15 cellular contexts compared by ENCODE assay signal in the genomic region with DNA sequence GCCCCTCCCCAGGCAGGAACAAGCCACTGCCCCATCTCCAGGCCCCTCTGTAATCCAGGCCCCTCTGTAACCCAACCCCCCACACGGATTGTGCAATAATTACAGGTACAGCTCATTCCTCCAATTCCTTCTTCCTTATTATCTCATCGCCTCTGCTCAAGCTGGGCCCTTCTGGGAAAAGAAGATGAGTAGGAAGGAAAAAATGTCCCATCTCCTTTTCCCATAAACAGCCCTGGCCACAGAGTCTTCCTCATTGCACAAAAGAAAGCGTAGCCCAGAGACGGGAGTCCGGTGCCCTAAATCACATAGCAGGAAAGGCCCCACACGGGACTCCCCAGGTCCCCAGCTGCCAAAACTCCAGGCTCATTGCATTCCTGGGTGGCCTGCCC. TPM values are rescaled to one million over a fixed set of nuclear protein-coding genes. Genes with fewer than 3 reads are reported as not detected.
A peak's percentile ranks its signal among the peaks of the same experiment; 100 is the strongest.
DNase-seq lines count a peak whose midpoint lies in the region; ATAC-seq, FAIRE-seq and TF ChIP-seq lines count a peak whose summit lies in the region.
"Had no signal": no experiment of that assay in that cellular context is flagged by ENCODE, and none has a peak within 500 bp of the region (broad histone marks: within the 10 kb centered on the region; RNA-seq: fewer than 3 reads in every experiment).

No MANE protein-coding gene starts in this region.

- no peaks in the 10 kb centered on the region for H4K20me1 ChIP-seq in fibroblast of lung (ENCODE audit: control insufficient read depth, extremely low read depth, insufficient read depth, low read length)

- WGBS in pancreas, 2 donors = 56 to 62% methylated on average over 6 of the region's 6 CpGs

- DNase-seq in ELR (ENCODE audit: low read depth) (peak; percentile 89), SJCRH30 (peak in 1 of 2 experiments; percentile 39), fibroblast of lung (ENCODE audit: low read depth in 2 of 2) (peak; percentile 55 to 79), pancreas (peak in 1 of 6 donors; percentile 26), NAMALWA (ENCODE audit: low spot score) (no peak), NCI-H2196 treated with DMSO at 0.1 percent for 48 hours (lab: John Stamatoyannopoulos, UW; ENCODE audit: unreplicated experiment) (no peak)
- DNase-seq in activated CD4-positive, alpha-beta T cell treated with anti-CD3 and anti-CD28 coated beads for 1 hour = no peak
- DNase-seq: activated naive CD8-positive, alpha-beta T cell treated with anti-CD3 and anti-CD28 coated beads for 36 hours; DMS153; erythroblast; NCI-H1048; stimulated activated CD4-positive, alpha-beta T cell treated with anti-CD3 and anti-CD28 coated beads, Interleukin-4, amount 100 ng/mL, for 24 hours; upper lobe of left lung had no signal

- H3K4me3 ChIP-seq in SJCRH30 = no peak overlapping the region
- H3K4me3 ChIP-seq in fibroblast of lung (replicated peaks in 1 of 4; ENCODE audit: control extremely low read depth in 1 of 4, insufficient read depth in 1 of 4, low read depth in 3 of 4, low read length in 4 of 4) = no peak overlapping the region
- H3K4me3 ChIP-seq in pancreas = no peak overlapping the region
- H3K4me3 ChIP-seq: upper lobe of left lung had no signal

- H3K9ac ChIP-seq in fibroblast of lung (ENCODE audit: insufficient read depth, low read length) = no peak overlapping the region

- H3K36me3 ChIP-seq in SJCRH30 (no peaks in the 10 kb centered on the region), fibroblast of lung (ENCODE audit: control insufficient read depth, insufficient read depth, low read length) (no peaks in the 10 kb centered on the region), pancreas (no peaks in the 10 kb centered on the region)
- H3K36me3 ChIP-seq: upper lobe of left lung had no signal

- FAIRE-seq in pancreas (lab: Jason Lieb, UNC) = no peak

- H3K79me2 ChIP-seq in fibroblast of lung (ENCODE audit: control insufficient read depth, insufficient read depth, low read length) = no peaks in the 10 kb centered on the region

- no peak overlapping the region for H2AFZ ChIP-seq in fibroblast of lung (ENCODE audit: low read length)

- H3K27me3 ChIP-seq in SJCRH30 = no peaks in the 10 kb centered on the region
- no peaks in the 10 kb centered on the region for H3K27me3 ChIP-seq in fibroblast of lung (ENCODE audit: control insufficient read depth, insufficient read depth, low read length)
- no peaks in the 10 kb centered on the region for H3K27me3 ChIP-seq in pancreas
- H3K27me3 ChIP-seq: upper lobe of left lung had no signal

- H3K9me3 ChIP-seq in SJCRH30 (replicated peaks) (no peaks in the 10 kb centered on the region), fibroblast of lung (ENCODE audit: control insufficient read depth, insufficient read depth, low read depth, low read length) (no peaks in the 10 kb centered on the region), pancreas (no peaks in the 10 kb centered on the region)
- H3K9me3 ChIP-seq: upper lobe of left lung had no signal

- H3K4me1 ChIP-seq in SJCRH30 (peaks cover 9% of the 10 kb centered on the region), fibroblast of lung (ENCODE audit: control insufficient read depth, extremely low read depth, insufficient read depth, low read length) (peaks cover 5% of the 10 kb centered on the region), pancreas (peaks cover 0 to 5% (median 0%) of the 10 kb centered on the region in 3 donors)

- intact Hi-C loops in pancreas (cut with DNase I) = loop anchor here in 1 of 3 donors (5.0 kb wide), 1 partner anchor 216 kb away; no protein-coding TSS in a partner anchor

- ATAC-seq in pancreas (peak in 3 of 4 donors; percentile 7 to 54 (median 43)), HG02759 (IDR thresholded peaks at IDR 0.05; ENCODE audit: unreplicated experiment) (no peak)

- H3K27ac ChIP-seq in SJCRH30 (peak overlapping the region; percentile 5; the same call in 1 of the 2 replicates), fibroblast of lung (ENCODE audit: insufficient read depth, low read length) (no peak overlapping the region), pancreas (peak overlapping the region in 2 of 4 donors; percentile 35 to 46)
- H3K27ac ChIP-seq: upper lobe of left lung had no signal

- peak overlapping the region; percentile 17 for H3K4me2 ChIP-seq in fibroblast of lung (ENCODE audit: extremely low read depth, insufficient read depth, low read length)

- no peak for TF ChIP-seq CTCF in fibroblast of lung (conservative IDR thresholded peaks at IDR 0.05 in 1 of 2, IDR thresholded peaks at IDR 0.05 in 1 of 2; ENCODE audit: low read depth in 1 of 2, low read length in 2 of 2)
- no peak for TF ChIP-seq CTCF in pancreas (IDR thresholded peaks at IDR 0.05)

RNA-seq across cellular contexts. Expression of a gene that starts 3.6 kb away (rescaled TPM):
- total RNA-seq in SJCRH30 (2014; rRNA removed; shearing (Covaris generic)) = not detected in 2 replicates
- total RNA-seq in fibroblast of lung = not detected in 2 replicates
- polyA plus RNA-seq in fibroblast of lung = not detected in 2 replicates
- not detected in 2 replicates for polyA plus RNA-seq in fibroblast of lung (2012)
- not detected in 2 replicates for polyA minus RNA-seq in fibroblast of lung (ENCODE audit: low replicate concordance)
- not detected for total RNA-seq in pancreas
- not detected for polyA plus RNA-seq in pancreas
- total RNA-seq: activated naive CD8-positive, alpha-beta T cell treated with anti-CD3 and anti-CD28 coated beads for 36 hours; myocyte; upper lobe of left lung had no signal

RNA-seq across cellular contexts. Expression of a gene that starts 9.7 kb away (rescaled TPM):
- total RNA-seq in SJCRH30 (2014; rRNA removed; shearing (Covaris generic)) = 196 and 233 TPM in 2 replicates
- total RNA-seq in fibroblast of lung (108 and 150 TPM in 2 replicates), pancreas (10 to 100 TPM; 19.8 to 61.2 (median 22.9) TPM)
- polyA plus RNA-seq in fibroblast of lung (68.7 and 90.9 TPM in 2 replicates), pancreas (10 to 100 TPM; 69.0 to 78.7 TPM)
- polyA plus RNA-seq in fibroblast of lung (2012) = 148 and 207 TPM in 2 replicates
- 151 and 176 TPM in 2 replicates for polyA minus RNA-seq in fibroblast of lung (ENCODE audit: low replicate concordance)

Comparison
In these comparisons a context has a peak if more than half of its experiments do, and no peak if none do; other contexts are left out.
1. DNase-seq: peak in ELR (single experiment) and fibroblast of lung (2 of 2); none in activated CD4-positive, alpha-beta T cell treated with anti-CD3 and anti-CD28 coated beads for 1 hour (single experiment), NAMALWA (single experiment) and NCI-H2196 treated with DMSO at 0.1 percent for 48 hours (single experiment).